ENCODE assay signal across 8 cellular contexts in genomic region chr19:58513213-58513693, GRCh38. TPM values are rescaled to one million over a fixed set of nuclear protein-coding genes. Genes with fewer than 3 reads are reported as not detected.
A peak's percentile ranks its signal among the peaks of the same experiment; 100 is the strongest.
DNase-seq lines count a peak whose midpoint lies in the region; ATAC-seq, FAIRE-seq and TF ChIP-seq lines count a peak whose summit lies in the region.

No MANE protein-coding gene starts in this region.

- H3K79me2 ChIP-seq in GM23248 (ENCODE audit: insufficient read depth), result peaks cover 39% of the 10 kb centered on the region

- H3K27ac ChIP-seq in A549 (peak overlapping the region; percentile 71 to 86; a peak in 4 of 6 replicates), GM23248 (no peak overlapping the region), body of pancreas (peak overlapping the region in 3 of 4 donors; percentile 32 to 78 (median 54))

- peak overlapping the region; percentile 32; the same call in 1 of the 2 replicates for H3K9ac ChIP-seq in GM23248

- TF ChIP-seq POLR2A in A549 (IDR thresholded peaks at IDR 0.05; ENCODE audit: low read length) (no peak), body of pancreas (IDR thresholded peaks at IDR 0.05) (no peak)

- H3K4me1 ChIP-seq in A549 (peaks cover 13% of the 10 kb centered on the region), GM23248 (ENCODE audit: insufficient read depth) (peaks cover 4% of the 10 kb centered on the region), body of pancreas (peaks cover 45% of the 10 kb centered on the region)

- intact Hi-C loops in body of pancreas (cut with DNase I), result no loop called here

- no peaks in the 10 kb centered on the region for H3K9me3 ChIP-seq in A549
- H3K9me3 ChIP-seq in GM23248 (ENCODE audit: low read depth), result no peaks in the 10 kb centered on the region
- H3K9me3 ChIP-seq in body of pancreas, result no peaks in the 10 kb centered on the region

- 77% methylated on average over 10 of the region's 10 CpGs for WGBS in A549 (ENCODE audit: missing lambda C conversion rate)
- WGBS in GM23248 (ENCODE audit: low coverage in 1 of 2, low lambda C conversion rate in 2 of 2, missing lambda C conversion rate in 2 of 2), 2 experiments, result 77 to 81% methylated on average over 10 of the region's 10 CpGs
- WGBS in body of pancreas, 2 donors, result 76 to 78% methylated on average over 6 to 10 of the region's 10 CpGs

- peaks cover 13 to 37% (median 27%) of the 10 kb centered on the region in 4 donors for H3K4me1 Mint-ChIP-seq in naive thymus-derived CD8-positive, alpha-beta T cell
- peaks cover 21% of the 10 kb centered on the region for H3K4me1 Mint-ChIP-seq in WTC11

- no peak for TF ChIP-seq EP300 in A549 (IDR thresholded peaks at IDR 0.05)

- in situ Hi-C loops in GM23248 (cut with MboI), result no loop called here

- no peaks in the 10 kb centered on the region for H3K27me3 ChIP-seq in GM23248 (replicated peaks; ENCODE audit: insufficient read depth)
- no peaks in the 10 kb centered on the region for H3K27me3 ChIP-seq in body of pancreas

- no peaks in the 10 kb centered on the region for H3K27me3 Mint-ChIP-seq in naive thymus-derived CD8-positive, alpha-beta T cell
- H3K27me3 Mint-ChIP-seq in WTC11 (ENCODE audit: low read depth), result peaks cover 12% of the 10 kb centered on the region

- H3K4me2 ChIP-seq in A549 (no peak overlapping the region; the same call in 2 of the 3 replicates), GM23248 (ENCODE audit: unreplicated experiment) (no peak overlapping the region)

- POLR2A ChIA-PET in A549 (lab: Yijun Ruan, JAX), result interaction anchor here (0.6 to 1.2 kb wide), 14 partner anchors 8 to 327 kb away, joined by 3 to 20 read pairs (median 4); partner anchors contain the start of genes CHMP2A, TRIM28 and UBE2M
- POLR2A ChIA-PET in naive thymus-derived CD8-positive, alpha-beta T cell (lab: Charles Lee), result interaction anchor here (0.6 to 4.6 kb wide), 11 partner anchors 13 to 454 kb away, joined by 3 to 23 read pairs (median 7); partner anchors contain the start of genes CHMP2A, TRIM28 and ZNF135
- POLR2A ChIA-PET in WTC11 (lab: Charles Lee), result interaction anchor here (0.7 to 1.7 kb wide), 2 partner anchors 14 to 31 kb away, joined by 6 to 8 read pairs; partner anchors contain the start of gene TRIM28

- no peaks in the 10 kb centered on the region for H4K20me1 ChIP-seq in GM23248 (ENCODE audit: insufficient read depth)

- no peak for TF ChIP-seq CTCF in A549 (IDR thresholded peaks at IDR 0.05)
- TF ChIP-seq CTCF in body of pancreas (IDR thresholded peaks at IDR 0.05), result no peak
- no peak for TF ChIP-seq CTCF in WTC11 (IDR thresholded peaks at IDR 0.05)

- CTCF ChIA-PET in A549 (lab: Yijun Ruan, JAX) (interaction anchor here (0.8 to 10.5 kb wide), 8 partner anchors 6 to 68 kb away, joined by 3 to 113 read pairs (median 4); partner anchors contain the start of genes CHMP2A and ZBTB45), WTC11 (lab: Charles Lee) (interaction anchor here (1.0 to 2.7 kb wide), 26 partner anchors 9 to 285 kb away, joined by 3 to 33 read pairs (median 7); partner anchors contain the start of genes CHMP2A, TRIM28, UBE2M and ZNF324B)

- H2AFZ ChIP-seq in GM23248, result no peak overlapping the region

- peaks cover 0 to 10% (median 0%) of the 10 kb centered on the region in 3 donors for H3K36me3 Mint-ChIP-seq in naive thymus-derived CD8-positive, alpha-beta T cell
- H3K36me3 Mint-ChIP-seq in WTC11, result peaks cover 5% of the 10 kb centered on the region

- H3K9me2 ChIP-seq in GM23248 (ENCODE audit: insufficient read depth), result no peaks in the 10 kb centered on the region

- H3K4me3 Mint-ChIP-seq in naive thymus-derived CD8-positive, alpha-beta T cell, result peak overlapping the region in 5 of 10 donors; percentile 26 to 91 (median 78)
- H3K4me3 Mint-ChIP-seq in WTC11, result no peak overlapping the region

- H3K4me3 ChIP-seq in A549, result no peak overlapping the region
- no peak overlapping the region for H3K4me3 ChIP-seq in GM23248
- no peak overlapping the region for H3K4me3 ChIP-seq in body of pancreas

- ATAC-seq in A549 (no peak), body of pancreas (peak; percentile 5), HG03097 (IDR thresholded peaks at IDR 0.05; ENCODE audit: low FRiP score, unreplicated experiment) (no peak), WTC11 (no peak)
- no peak for ATAC-seq in naive thymus-derived CD8-positive, alpha-beta T cell

- H3K27ac Mint-ChIP-seq in naive thymus-derived CD8-positive, alpha-beta T cell, result peak overlapping the region in 8 of 10 donors; percentile 22 to 84 (median 62)
- no peak overlapping the region for H3K27ac Mint-ChIP-seq in WTC11

- no peak for TF ChIP-seq RAD21 in A549 (conservative IDR thresholded peaks at IDR 0.05 in 1 of 2, IDR thresholded peaks at IDR 0.05 in 1 of 2)

- peaks cover 0 to 1% (median 0%) of the 10 kb centered on the region in 9 donors for H3K9me3 Mint-ChIP-seq in naive thymus-derived CD8-positive, alpha-beta T cell
- no peaks in the 10 kb centered on the region for H3K9me3 Mint-ChIP-seq in WTC11

- DNase-seq in A549 (ENCODE audit: low read depth in 1 of 2, low spot score in 1 of 2) (no peak), GM23248 (no peak), body of pancreas (no peak), WTC11 (ENCODE audit: low spot score) (no peak), SW480 (ENCODE audit: low spot score) (no peak)
- no peak for DNase-seq in naive thymus-derived CD8-positive, alpha-beta T cell
- DNase-seq in activated effector memory CD4-positive, alpha-beta T cell treated with Interleukin-2 at 50 U/mL for 16 hours, result no peak

- H3K36me3 ChIP-seq in GM23248 (ENCODE audit: low read depth) (peaks cover 5% of the 10 kb centered on the region; the same call in 1 of the 2 replicates), body of pancreas (replicated peaks in 1 of 2; ENCODE audit: insufficient read depth in 1 of 2, low read depth in 2 of 2) (peaks cover 0 to 7% of the 10 kb centered on the region in 2 donors)

- H3F3A ChIP-seq in GM23248 (ENCODE audit: insufficient read depth), result 0 out of 2 replicates have a peak, but pooled peaks cover 3% of the 10 kb centered on the region

- no peak for FAIRE-seq in A549 (lab: Jason Lieb, UNC)

RNA-seq across cellular contexts. Expression of gene SLC27A5, which starts 1.5 kb away (rescaled TPM):
- polyA plus RNA-seq in A549 (2011; rRNA removed) (30.2 and 36.7 TPM in 2 replicates), A549 (2017; fragmentation: RNase III; extraction: RNeasy Plus Mini Kit Qiagen cat#74134 plus additional on column Dnase treatment) (36.7 to 40.4 TPM (median 37.8 TPM) in 3 replicates), GM23248 (2016; fragmentation: Nextera tagmentation; extraction: Ambion mirVana) (5.1 and 6.3 TPM in 2 replicates)
- 73.3 and 84.5 TPM in 2 replicates for polyA plus RNA-seq in A549 (2012; cell fraction: cytosol; rRNA removed)
- 45.0 and 48.2 TPM in 2 replicates for polyA plus RNA-seq in A549 (2012; cell fraction: nucleus; rRNA removed)
- polyA minus RNA-seq in A549 (2011; rRNA and poly(A)+ RNA removed), result 18.7 and 27.9 TPM in 2 replicates
- 0.63 and 3.6 TPM in 2 replicates for total RNA-seq in GM23248 (2014; rRNA removed; shearing (Covaris generic))
- total RNA-seq in body of pancreas (1 to 10 TPM; 5.4 to 9.9 TPM), WTC11 (2021) (18.8 to 22.0 TPM (median 21.9 TPM) in 3 replicates)
- total RNA-seq in naive thymus-derived CD8-positive, alpha-beta T cell, result 10 to 100 TPM; 16.6 to 19.9 TPM
- 10 to 100 TPM; 24.5 to 39.2 (median 31.1) TPM for polyA plus RNA-seq in naive thymus-derived CD8-positive, alpha-beta T cell

RNA-seq across cellular contexts. Expression of gene ZBTB45, which starts 6.4 kb away (rescaled TPM):
- polyA plus RNA-seq in A549 (2011; rRNA removed), result 6.2 and 6.4 TPM in 2 replicates
- 14.2 and 19.4 TPM in 2 replicates for polyA plus RNA-seq in A549 (2012; cell fraction: cytosol; rRNA removed)
- 28.8 and 41.9 TPM in 2 replicates for polyA plus RNA-seq in A549 (2012; cell fraction: nucleus; rRNA removed)
- polyA plus RNA-seq in A549 (2017; fragmentation: RNase III; extraction: RNeasy Plus Mini Kit Qiagen cat#74134 plus additional on column Dnase treatment), result 11.8 to 14.3 TPM (median 13.4 TPM) in 3 replicates
- 4.7 and 7.5 TPM in 2 replicates for polyA minus RNA-seq in A549 (2011; rRNA and poly(A)+ RNA removed)
- 5.9 and 9.0 TPM in 2 replicates for total RNA-seq in GM23248 (2014; rRNA removed; shearing (Covaris generic))
- 16.0 and 17.9 TPM in 2 replicates for polyA plus RNA-seq in GM23248 (2016; fragmentation: Nextera tagmentation; extraction: Ambion mirVana)
- 10 to 100 TPM in 1 of 2 donors, 1 to 10 TPM in 1; 9.9 to 12.9 TPM for total RNA-seq in body of pancreas
- 10 to 100 TPM; 21.3 to 23.0 TPM for total RNA-seq in naive thymus-derived CD8-positive, alpha-beta T cell
- 1 to 10 TPM; 2.8 to 5.3 (median 3.5) TPM for polyA plus RNA-seq in naive thymus-derived CD8-positive, alpha-beta T cell
- total RNA-seq in WTC11 (2021), result 17.0 to 19.7 TPM (median 18.0 TPM) in 3 replicates

RNA-seq across cellular contexts. Expression of gene TRIM28, which starts 30.6 kb away (rescaled TPM):
- 576 and 735 TPM in 2 replicates for polyA plus RNA-seq in A549 (2011; rRNA removed)
- 1,530 and 1,851 TPM in 2 replicates for polyA plus RNA-seq in A549 (2012; cell fraction: cytosol; rRNA removed)
- polyA plus RNA-seq in A549 (2012; cell fraction: nucleus; rRNA removed), result 2,680 and 4,180 TPM in 2 replicates
- 656 to 743 TPM (median 666 TPM) in 3 replicates for polyA plus RNA-seq in A549 (2017; fragmentation: RNase III; extraction: RNeasy Plus Mini Kit Qiagen cat#74134 plus additional on column Dnase treatment)
- polyA minus RNA-seq in A549 (2011; rRNA and poly(A)+ RNA removed), result 1,927 and 2,378 TPM in 2 replicates
- total RNA-seq in GM23248 (2014; rRNA removed; shearing (Covaris generic)), result 263 and 319 TPM in 2 replicates
- 61.5 and 62.0 TPM in 2 replicates for polyA plus RNA-seq in GM23248 (2016; fragmentation: Nextera tagmentation; extraction: Ambion mirVana)
- 100 to 1,000 TPM; 244 to 273 TPM for total RNA-seq in body of pancreas
- total RNA-seq in naive thymus-derived CD8-positive, alpha-beta T cell, result 100 to 1,000 TPM; 429 to 434 TPM
- polyA plus RNA-seq in naive thymus-derived CD8-positive, alpha-beta T cell, result 100 to 1,000 TPM in 1 of 3 donors, 10 to 100 TPM in 2; 55.7 to 114 (median 62.7) TPM
- total RNA-seq in WTC11 (2021), result 1,095 to 1,221 TPM (median 1,108 TPM) in 3 replicates

RNA-seq across cellular contexts. Expression of gene ZNF446, which starts 37.1 kb away (rescaled TPM):
- polyA plus RNA-seq in A549 (2011; rRNA removed), result 6.2 and 7.4 TPM in 2 replicates
- 10.7 and 14.7 TPM in 2 replicates for polyA plus RNA-seq in A549 (2012; cell fraction: cytosol; rRNA removed)
- 32.2 and 37.8 TPM in 2 replicates for polyA plus RNA-seq in A549 (2012; cell fraction: nucleus; rRNA removed)
- 9.9 to 12.5 TPM (median 11.0 TPM) in 3 replicates for polyA plus RNA-seq in A549 (2017; fragmentation: RNase III; extraction: RNeasy Plus Mini Kit Qiagen cat#74134 plus additional on column Dnase treatment)
- polyA minus RNA-seq in A549 (2011; rRNA and poly(A)+ RNA removed), result 9.3 and 9.9 TPM in 2 replicates
- 17.8 and 18.0 TPM in 2 replicates for total RNA-seq in GM23248 (2014; rRNA removed; shearing (Covaris generic))
- polyA plus RNA-seq in GM23248 (2016; fragmentation: Nextera tagmentation; extraction: Ambion mirVana), result 5.8 and 6.4 TPM in 2 replicates
- 10 to 100 TPM in 1 of 2 donors, 1 to 10 TPM in 1; 8.2 to 10.4 TPM for total RNA-seq in body of pancreas
- total RNA-seq in naive thymus-derived CD8-positive, alpha-beta T cell, result 10 to 100 TPM; 18.7 to 20.4 TPM
- 1 to 10 TPM; 1.6 to 2.7 (median 2.4) TPM for polyA plus RNA-seq in naive thymus-derived CD8-positive, alpha-beta T cell
- total RNA-seq in WTC11 (2021), result 5.0 to 6.5 TPM (median 6.0 TPM) in 3 replicates

RNA-seq across cellular contexts. Expression of gene CHMP2A, which starts 41.7 kb away (rescaled TPM):
- polyA plus RNA-seq in A549 (2011; rRNA removed), result 223 and 280 TPM in 2 replicates
- polyA plus RNA-seq in A549 (2012; cell fraction: cytosol; rRNA removed), result 234 and 296 TPM in 2 replicates
- 118 and 141 TPM in 2 replicates for polyA plus RNA-seq in A549 (2012; cell fraction: nucleus; rRNA removed)
- 192 to 227 TPM (median 198 TPM) in 3 replicates for polyA plus RNA-seq in A549 (2017; fragmentation: RNase III; extraction: RNeasy Plus Mini Kit Qiagen cat#74134 plus additional on column Dnase treatment)
- 198 and 245 TPM in 2 replicates for polyA minus RNA-seq in A549 (2011; rRNA and poly(A)+ RNA removed)
- total RNA-seq in GM23248 (2014; rRNA removed; shearing (Covaris generic)), result 88.6 and 89.2 TPM in 2 replicates
- polyA plus RNA-seq in GM23248 (2016; fragmentation: Nextera tagmentation; extraction: Ambion mirVana), result 186 and 193 TPM in 2 replicates
- 10 to 100 TPM; 22.7 to 66.4 TPM for total RNA-seq in body of pancreas
- 10 to 100 TPM; 59.2 to 60.0 TPM for total RNA-seq in naive thymus-derived CD8-positive, alpha-beta T cell
- 100 to 1,000 TPM; 135 to 154 (median 144) TPM for polyA plus RNA-seq in naive thymus-derived CD8-positive, alpha-beta T cell
- total RNA-seq in WTC11 (2021), result 109 to 126 TPM (median 119 TPM) in 3 replicates
